10 cellular contexts compared by ENCODE assay signal in genomic region chr14:55097894-55098560, GRCh38. TPM values are rescaled to one million over a fixed set of nuclear protein-coding genes. Genes with fewer than 3 reads are reported as not detected.
A peak's percentile ranks its signal among the peaks of the same experiment; 100 is the strongest.
DNase-seq lines count a peak whose midpoint lies in the region; ATAC-seq, FAIRE-seq and TF ChIP-seq lines count a peak whose summit lies in the region.
"Had no signal": no experiment of that assay in that cellular context is flagged by ENCODE, and none has a peak within 500 bp of the region (broad histone marks: within the 10 kb centered on the region; RNA-seq: fewer than 3 reads in every experiment).

No MANE protein-coding gene starts in this region.

- no peaks in the 10 kb centered on the region for H3K9me3 ChIP-seq in muscle layer of duodenum (ENCODE audit: control insufficient read depth in 1 of 2, low read length in 2 of 2)
- H3K9me3 ChIP-seq: thoracic aorta had no signal

- no peaks in the 10 kb centered on the region for H3K27me3 ChIP-seq in KMS-11 (ENCODE audit: insufficient read depth, low read depth)
- no peaks in the 10 kb centered on the region for H3K27me3 ChIP-seq in muscle layer of duodenum (ENCODE audit: low read depth, low read length)

- H3K79me2 ChIP-seq in KMS-11 (ENCODE audit: insufficient read depth, low read depth), result no peaks in the 10 kb centered on the region

- ATAC-seq in GM21528 (IDR thresholded peaks at IDR 0.05; ENCODE audit: low FRiP score, unreplicated experiment), result peak; percentile 72
- ATAC-seq: HCT116 had no signal

- peak overlapping the region; percentile 10 for H2AFZ ChIP-seq in KMS-11 (ENCODE audit: low read depth)

- DNase-seq in GM12891 (ENCODE audit: insufficient read length, low spot score) (peak; percentile 34), NCI-H774 (lab: John Stamatoyannopoulos, UW) (no peak), SKM-1 treated with dmso at 0.1 percent for 144 hours (lab: John Stamatoyannopoulos, UW; ENCODE audit: unreplicated experiment) (no peak), SK-N-DZ (ENCODE audit: low spot score) (no peak)
- peak; percentile 72 to 74 for DNase-seq in activated T-cell treated with anti-CD3 and anti-CD28 coated beads, Interleukin-2, amount 50 U/mL, for 48 hours

- FAIRE-seq in GM12891 (lab: Jason Lieb, UNC), result peak; percentile 97

- H3K4me1 ChIP-seq in KMS-11 (ENCODE audit: low read depth, poor library complexity, severe bottlenecking), result peaks cover 59% of the 10 kb centered on the region
- H3K4me1 ChIP-seq in muscle layer of duodenum (ENCODE audit: control insufficient read depth in 1 of 2, insufficient read depth in 2 of 2, low read length in 2 of 2), result peaks cover 17 to 18% of the 10 kb centered on the region in 2 donors

- H3K36me3 ChIP-seq in KMS-11 (ENCODE audit: insufficient read depth), result no peaks in the 10 kb centered on the region
- H3K36me3 ChIP-seq in muscle layer of duodenum (ENCODE audit: control insufficient read depth in 1 of 2, insufficient read depth in 2 of 2, low read length in 2 of 2), result no peaks in the 10 kb centered on the region
- H3K36me3 ChIP-seq: thoracic aorta had no signal

- H3K9ac ChIP-seq in KMS-11, result peak overlapping the region; percentile 41; the same call in 1 of the 2 replicates

- no peaks in the 10 kb centered on the region for H4K20me1 ChIP-seq in KMS-11 (ENCODE audit: insufficient read depth)

- no peak for TF ChIP-seq POLR2A in GM12891 (IDR thresholded peaks at IDR 0.05; ENCODE audit: low read depth, low read length)

- TF ChIP-seq CTCF in KMS-11 (conservative IDR thresholded peaks at IDR 0.05; ENCODE audit: low read depth, low read length), result no peak

- H3K4me2 ChIP-seq in KMS-11, result peak overlapping the region; percentile 42

- no peak overlapping the region for H3K4me3 ChIP-seq in KMS-11 (IDR thresholded peaks at IDR 0.05; ENCODE audit: insufficient read depth, low read depth, low read length)
- H3K4me3 ChIP-seq in muscle layer of duodenum (ENCODE audit: low read depth in 1 of 2, low read length in 2 of 2), result no peak overlapping the region
- H3K4me3 ChIP-seq: thoracic aorta had no signal

- peak overlapping the region; percentile 85 for H3K27ac ChIP-seq in KMS-11
- peak overlapping the region; percentile 60 for H3K27ac ChIP-seq in muscle layer of duodenum (ENCODE audit: low read length)

TF ChIP-seq in GM12891, 5 proteins besides CTCF, POLR2A, EP300 and RAD21:
- TF ChIP-seq POLR2AphosphoS5 (IDR thresholded peaks at IDR 0.05; ENCODE audit: low read depth, low read length) (no peak), PAX5 (IDR thresholded peaks at IDR 0.05; ENCODE audit: insufficient read depth, low read length, severe bottlenecking) (no peak), SPI1 (IDR thresholded peaks at IDR 0.05; ENCODE audit: low read depth, low read length) (peak; percentile 19; the same call in 1 of the 2 replicates), POU2F2 (IDR thresholded peaks at IDR 0.05; ENCODE audit: low read depth, low read length) (0 out of 2 replicates have a peak, but pooled peaks have one; percentile 23), TAF1 (IDR thresholded peaks at IDR 0.05; ENCODE audit: low read depth, low read length) (no peak)

RNA-seq across cellular contexts. Expression of gene LGALS3, which starts 31.0 kb away (rescaled TPM):
- polyA plus RNA-seq in GM12891 (2012; ENCODE audit: low read depth, missing spikeins), result 20.1 TPM
- polyA plus RNA-seq in SK-N-DZ (2014; cell fraction: cytosol; rRNA removed), result not detected in 2 replicates
- polyA plus RNA-seq in SK-N-DZ (2014; cell fraction: nucleus; rRNA removed), result 1.3 TPM in 1 of 2 replicates, not detected in the other

RNA-seq across cellular contexts. Expression of gene MAPK1IP1L, which starts 46.6 kb away (rescaled TPM):
- polyA plus RNA-seq in GM12891 (2012; ENCODE audit: low read depth, missing spikeins), result 59.6 TPM
- polyA plus RNA-seq in SK-N-DZ (2014; cell fraction: cytosol; rRNA removed), result 41.2 and 49.6 TPM in 2 replicates
- 10.2 and 20.9 TPM in 2 replicates for polyA plus RNA-seq in SK-N-DZ (2014; cell fraction: nucleus; rRNA removed)

Comparison
In these comparisons a context has a peak if more than half of its experiments do, and no peak if none do; other contexts are left out.
1. DNase-seq: peak in GM12891 (single experiment) and activated T-cell treated with anti-CD3 and anti-CD28 coated beads, Interleukin-2, amount 50 U/mL, for 48 hours (2 of 2); none in NCI-H774 (single experiment), SKM-1 treated with dmso at 0.1 percent for 144 hours (single experiment) and SK-N-DZ (single experiment).